In genomic region chr2:95049961-95050360, GRCh38 we compare ENCODE assay signal across 29 cellular contexts. TPM values are rescaled to one million over a fixed set of nuclear protein-coding genes. Genes with fewer than 3 reads are reported as not detected.
DNase-seq lines count a peak whose midpoint lies in the region; ATAC-seq, FAIRE-seq and TF ChIP-seq lines count a peak whose summit lies in the region.
"Had no signal": no experiment of that assay in that cellular context is flagged by ENCODE, and none has a peak within 500 bp of the region (broad histone marks: within the 10 kb centered on the region; RNA-seq: fewer than 3 reads in every experiment).

No MANE protein-coding gene starts in this region.

- no peaks in the 10 kb centered on the region for H4K20me1 ChIP-seq in HepG2 (ENCODE audit: insufficient read depth, low read length)

- TF ChIP-seq RAD21 in HepG2 (CRISPR knock-in tag; IDR thresholded peaks at IDR 0.05) = no peak

- TF ChIP-seq EP300 in HepG2 (IDR thresholded peaks at IDR 0.05; ENCODE audit: low read depth in 2 of 2, low read length in 2 of 2) = no peak
- TF ChIP-seq EP300 in HepG2 (CRISPR knock-in tag; IDR thresholded peaks at IDR 0.05; ENCODE audit: borderline replicate concordance) = no peak

- ATAC-seq in HepG2 (no peak), right lobe of liver (no peak), T-helper 17 cell (no peak), HG03280 (IDR thresholded peaks at IDR 0.05; ENCODE audit: unreplicated experiment) (no peak), HG03521 (IDR thresholded peaks at IDR 0.05; ENCODE audit: unreplicated experiment) (no peak)
- ATAC-seq: K562, left lobe of liver had no signal

- no peak for FAIRE-seq in HepG2 (lab: Jason Lieb, UNC)
- FAIRE-seq: endothelial cell of umbilical vein, K562 had no signal

- H3K4me2 ChIP-seq in HepG2 (ENCODE audit: low read depth, low read length) = no peak overlapping the region

- H3K27me3 Mint-ChIP-seq in T-helper 17 cell = no peaks in the 10 kb centered on the region

- H3K9me3 ChIP-seq in HepG2 (ENCODE audit: low read length) = no peaks in the 10 kb centered on the region
- no peaks in the 10 kb centered on the region for H3K9me3 ChIP-seq in right lobe of liver
- H3K9me3 ChIP-seq in T-helper 17 cell (ENCODE audit: control insufficient read depth, low read length, poor library complexity, severe bottlenecking) = no peaks in the 10 kb centered on the region
- H3K9me3 ChIP-seq: HAP-1, MG63 had no signal

- H2AFZ ChIP-seq in HepG2 (ENCODE audit: low read length) = no peak overlapping the region

- no peaks in the 10 kb centered on the region for H3K36me3 ChIP-seq in HepG2 (replicated peaks in 1 of 2; ENCODE audit: control insufficient read depth in 1 of 2, insufficient read depth in 2 of 2, low read length in 2 of 2)
- no peaks in the 10 kb centered on the region for H3K36me3 ChIP-seq in right lobe of liver
- H3K36me3 ChIP-seq: brain microvascular endothelial cell, HAP-1, MG63 had no signal

- H3K27ac Mint-ChIP-seq in T-helper 17 cell = peak overlapping the region; percentile 68
- H3K27ac Mint-ChIP-seq: type B pancreatic cell had no signal

- in situ Hi-C loops in HepG2 (cut with HindIII; ENCODE audit: extremely low pct_ligation_motif_present, low pct_unique_long_range_greater_than_20kb) = no loop called here

- no peak overlapping the region for H3K9ac ChIP-seq in HepG2 (ENCODE audit: insufficient read depth, low read depth, low read length)

- H3K27ac ChIP-seq in HepG2 (ENCODE audit: extremely low read length, insufficient read depth, low read length) (no peak overlapping the region), right lobe of liver (no peak overlapping the region)
- H3K27ac ChIP-seq: brain microvascular endothelial cell, C4-2B, RWPE1, skin epidermis had no signal

- no TSS peak for BruUV-seq in HepG2 (replicated peaks; lab: Mats Ljungman, UMichigan)

- H3K4me3 Mint-ChIP-seq in T-helper 17 cell = no peak overlapping the region
- H3K4me3 Mint-ChIP-seq: type B pancreatic cell had no signal

- intact Hi-C loops in HepG2 (cut with micrococcal nuclease; ENCODE audit: unreplicated experiment) (no loop called here), right lobe of liver (cut with DNase I) (no loop called here)

- POLR2A ChIA-PET in HepG2 (lab: Yijun Ruan, JAX) = no interaction called here

- no peak for DNase-seq in HepG2 (ENCODE audit: low spot score)
- no peak for DNase-seq in right lobe of liver
- DNase-seq in T-helper 17 cell = no peak
- DNase-seq in islet precursor cell = peak; percentile 37
- DNase-seq in occipital lobe (lab: John Stamatoyannopoulos, UW) = no peak
- DNase-seq: activated CD4-positive, alpha-beta T cell treated with anti-CD3 and anti-CD28 coated beads for 1 hour; amniotic stem cell; brain microvascular endothelial cell; hypothalamus; mesenchymal stem cell; MG63; NCI-H1417; NCI-H2029 treated with DMSO at 0.1 percent for 48 hours; NCI-H748 treated with DMSO at 0.1 percent for 48 hours; nucleus accumbens; stimulated activated CD8-positive, alpha-beta memory T cell treated with anti-CD3 and anti-CD28 coated beads, Interleukin-4, amount 100 ng/mL, for 48 hours had no signal

- peaks cover 29% of the 10 kb centered on the region for H3K4me1 Mint-ChIP-seq in T-helper 17 cell

- H3K27me3 ChIP-seq in HepG2 (ENCODE audit: control insufficient read depth in 1 of 2, insufficient read depth in 2 of 2, low read length in 2 of 2) (peaks cover 11 to 80% of the 10 kb centered on the region in 2 experiments), right lobe of liver (no peaks in the 10 kb centered on the region)
- H3K27me3 ChIP-seq: brain microvascular endothelial cell had no signal

- CTCF ChIA-PET in HepG2 (lab: Yijun Ruan, JAX; ENCODE audit: low intra/inter-chr PET ratio, low total read pairs) = no interaction called here

- TF ChIP-seq POLR2A in HepG2 (IDR thresholded peaks at IDR 0.05; ENCODE audit: insufficient read depth in 1 of 2, low read depth in 2 of 2, low read length in 2 of 2) = no peak
- no peak for TF ChIP-seq POLR2A in right lobe of liver (IDR thresholded peaks at IDR 0.05)

- H3K4me1 ChIP-seq in HepG2 (ENCODE audit: insufficient read depth, low read length) (0 out of 2 replicates have a peak, but pooled peaks cover 7% of the 10 kb centered on the region), right lobe of liver (no peaks in the 10 kb centered on the region)
- H3K4me1 ChIP-seq: HAP-1 had no signal

- 35% methylated on average over 5 of the region's 6 CpGs for WGBS in HepG2 (ENCODE audit: low lambda C conversion rate)
- WGBS in right lobe of liver (ENCODE audit: insufficient coverage, low coverage, low lambda C conversion rate, missing lambda C conversion rate) = 80% methylated on average over 3 of the region's 6 CpGs

- peaks cover 3% of the 10 kb centered on the region for H3K36me3 Mint-ChIP-seq in T-helper 17 cell (ENCODE audit: low read depth)
- H3K36me3 Mint-ChIP-seq: type B pancreatic cell had no signal

- no peak for TF ChIP-seq CTCF in HepG2 (CRISPR knock-in tag; IDR thresholded peaks at IDR 0.05)
- no peak for TF ChIP-seq CTCF in right lobe of liver (IDR thresholded peaks at IDR 0.05)

- no peak overlapping the region for H3K4me3 ChIP-seq in HepG2 (replicated peaks in 1 of 3; ENCODE audit: insufficient read depth in 1 of 3, low read depth in 2 of 3, low read length in 3 of 3)
- no peak overlapping the region for H3K4me3 ChIP-seq in right lobe of liver
- H3K4me3 ChIP-seq: HAP-1, K562, MG63, skin epidermis had no signal

- H3K79me2 ChIP-seq in HepG2 (ENCODE audit: insufficient read depth, low read length) = no peaks in the 10 kb centered on the region

TF ChIP-seq in HepG2, 621 proteins besides CTCF, POLR2A, EP300 and RAD21 (continues in another document):
- TF ChIP-seq SP1 (IDR thresholded peaks at IDR 0.05) = no peak
- TF ChIP-seq SP1 (CRISPR knock-in tag; IDR thresholded peaks at IDR 0.05) = no peak
- TF ChIP-seq, protein P1, sequence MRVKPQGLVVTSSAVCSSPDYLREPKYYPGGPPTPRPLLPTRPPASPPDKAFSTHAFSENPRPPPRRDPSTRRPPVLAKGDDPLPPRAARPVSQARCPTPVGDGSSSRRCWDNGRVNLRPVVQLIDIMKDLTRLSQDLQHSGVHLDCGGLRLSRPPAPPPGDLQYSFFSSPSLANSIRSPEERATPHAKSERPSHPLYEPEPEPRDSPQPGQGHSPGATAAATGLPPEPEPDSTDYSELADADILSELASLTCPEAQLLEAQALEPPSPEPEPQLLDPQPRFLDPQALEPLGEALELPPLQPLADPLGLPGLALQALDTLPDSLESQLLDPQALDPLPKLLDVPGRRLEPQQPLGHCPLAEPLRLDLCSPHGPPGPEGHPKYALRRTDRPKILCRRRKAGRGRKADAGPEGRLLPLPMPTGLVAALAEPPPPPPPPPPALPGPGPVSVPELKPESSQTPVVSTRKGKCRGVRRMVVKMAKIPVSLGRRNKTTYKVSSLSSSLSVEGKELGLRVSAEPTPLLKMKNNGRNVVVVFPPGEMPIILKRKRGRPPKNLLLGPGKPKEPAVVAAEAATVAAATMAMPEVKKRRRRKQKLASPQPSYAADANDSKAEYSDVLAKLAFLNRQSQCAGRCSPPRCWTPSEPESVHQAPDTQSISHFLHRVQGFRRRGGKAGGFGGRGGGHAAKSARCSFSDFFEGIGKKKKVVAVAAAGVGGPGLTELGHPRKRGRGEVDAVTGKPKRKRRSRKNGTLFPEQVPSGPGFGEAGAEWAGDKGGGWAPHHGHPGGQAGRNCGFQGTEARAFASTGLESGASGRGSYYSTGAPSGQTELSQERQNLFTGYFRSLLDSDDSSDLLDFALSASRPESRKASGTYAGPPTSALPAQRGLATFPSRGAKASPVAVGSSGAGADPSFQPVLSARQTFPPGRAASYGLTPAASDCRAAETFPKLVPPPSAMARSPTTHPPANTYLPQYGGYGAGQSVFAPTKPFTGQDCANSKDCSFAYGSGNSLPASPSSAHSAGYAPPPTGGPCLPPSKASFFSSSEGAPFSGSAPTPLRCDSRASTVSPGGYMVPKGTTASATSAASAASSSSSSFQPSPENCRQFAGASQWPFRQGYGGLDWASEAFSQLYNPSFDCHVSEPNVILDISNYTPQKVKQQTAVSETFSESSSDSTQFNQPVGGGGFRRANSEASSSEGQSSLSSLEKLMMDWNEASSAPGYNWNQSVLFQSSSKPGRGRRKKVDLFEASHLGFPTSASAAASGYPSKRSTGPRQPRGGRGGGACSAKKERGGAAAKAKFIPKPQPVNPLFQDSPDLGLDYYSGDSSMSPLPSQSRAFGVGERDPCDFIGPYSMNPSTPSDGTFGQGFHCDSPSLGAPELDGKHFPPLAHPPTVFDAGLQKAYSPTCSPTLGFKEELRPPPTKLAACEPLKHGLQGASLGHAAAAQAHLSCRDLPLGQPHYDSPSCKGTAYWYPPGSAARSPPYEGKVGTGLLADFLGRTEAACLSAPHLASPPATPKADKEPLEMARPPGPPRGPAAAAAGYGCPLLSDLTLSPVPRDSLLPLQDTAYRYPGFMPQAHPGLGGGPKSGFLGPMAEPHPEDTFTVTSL (CRISPR knock-in tag; IDR thresholded peaks at IDR 0.05; ENCODE audit: borderline replicate concordance) = no peak

RNA-seq across cellular contexts. Expression of gene MAL, which starts 24.5 kb away (rescaled TPM):
- total RNA-seq in HepG2 (2016; rRNA removed; fragmentation: Illumina TruSeq; extraction: Trizol) = not detected in 2 replicates
- total RNA-seq in HepG2 (2016; cell fraction: cytosol; rRNA removed; fragmentation: Illumina TruSeq; extraction: Trizol; ENCODE audit: low read depth) = not detected in 2 replicates
- not detected in 2 replicates for total RNA-seq in HepG2 (2016; cell fraction: insoluble cytoplasmic fraction; rRNA removed; fragmentation: Illumina TruSeq; extraction: Trizol)
- total RNA-seq in HepG2 (2016; cell fraction: membrane; rRNA removed; fragmentation: Illumina TruSeq; extraction: Trizol) = not detected in 2 replicates
- total RNA-seq in HepG2 (2016; cell fraction: nucleus; rRNA removed; fragmentation: Illumina TruSeq; extraction: Trizol) = not detected in 2 replicates
- polyA plus RNA-seq in HepG2 (2011; rRNA removed) = not detected in 2 replicates
- not detected in 2 replicates for polyA plus RNA-seq in HepG2 (2011; cell fraction: cytosol; rRNA removed)
- polyA plus RNA-seq in HepG2 (2011; cell fraction: nucleus; rRNA removed) = not detected in 2 replicates
- not detected in 2 replicates for polyA plus RNA-seq in HepG2 (2012)
- not detected in 2 replicates for polyA plus RNA-seq in HepG2 (2016; cell fraction: cytosol; fragmentation: Illumina TruSeq; extraction: Trizol; ENCODE audit: low read depth)
- polyA plus RNA-seq in HepG2 (2016; cell fraction: insoluble cytoplasmic fraction; fragmentation: Illumina TruSeq; extraction: Trizol; ENCODE audit: low read depth) = not detected in 2 replicates
- not detected in 2 replicates for polyA plus RNA-seq in HepG2 (2016; cell fraction: membrane; fragmentation: Illumina TruSeq; extraction: Trizol; ENCODE audit: low read depth)
- polyA plus RNA-seq in HepG2 (2016; cell fraction: nucleus; fragmentation: Illumina TruSeq; extraction: Trizol; ENCODE audit: insufficient read depth, low read depth) = not detected in 2 replicates
- polyA minus RNA-seq in HepG2 (2011; rRNA and poly(A)+ RNA removed; ENCODE audit: low replicate concordance) = not detected in 2 replicates
- not detected in 2 replicates for polyA minus RNA-seq in HepG2 (2011; cell fraction: cytosol; rRNA and poly(A)+ RNA removed)
- polyA minus RNA-seq in HepG2 (2011; cell fraction: nucleus; rRNA and poly(A)+ RNA removed) = not detected in 2 replicates
- total RNA-seq in right lobe of liver = under 1 TPM in 1 of 6 experiments, not detected in 5; 0.24 TPM
- total RNA-seq in T-helper 17 cell = 100 to 1,000 TPM; 127 to 159 TPM
- not detected for total RNA-seq in occipital lobe
- total RNA-seq: endothelial cell of umbilical vein, HT1080, K562, pulmonary artery endothelial cell, subcutaneous adipose tissue had no signal
- polyA plus RNA-seq: endothelial cell of umbilical vein, K562 had no signal

Comparison
In these comparisons a context has a peak if more than half of its experiments do, and no peak if none do; other contexts are left out.
1. RNA of gene MAL, which starts 24.5 kb away (total RNA-seq): 127 to 159 TPM in T-helper 17 cell; not detected in occipital lobe (single experiment), 0.24 TPM in right lobe of liver and not detected in HepG2; every median in the first group is over 100 times any median in the second.